Comparison of ENCODE assay signal across 8 cellular contexts in genomic region chr10:72364239-72364777, GRCh38. TPM values are rescaled to one million over a fixed set of nuclear protein-coding genes. Genes with fewer than 3 reads are reported as not detected.
A peak's percentile ranks its signal among the peaks of the same experiment; 100 is the strongest.
DNase-seq lines count a peak whose midpoint lies in the region; ATAC-seq and TF ChIP-seq lines count a peak whose summit lies in the region.

No MANE protein-coding gene starts in this region.

- H3K4me3 ChIP-seq in right atrium auricular region (no peak overlapping the region), retinal pigment epithelial cell (ENCODE audit: low read length) (no peak overlapping the region)

- peak; percentile 77 to 88 for DNase-seq in NCI-H187 (lab: John Stamatoyannopoulos, UW)
- peak; percentile 58 to 86 (median 78) for DNase-seq in T-helper 1 cell
- peak in 55 of 56 donors; percentile 12 to 84 (median 58) for DNase-seq in amygdala (lab: John Stamatoyannopoulos, UW)
- peak; percentile 92 for DNase-seq in right atrium auricular region (ENCODE audit: low spot score)
- DNase-seq in retinal pigment epithelial cell (ENCODE audit: low read depth) = peak; percentile 81

- ATAC-seq in HG02763 (IDR thresholded peaks at IDR 0.05; ENCODE audit: unreplicated experiment) (peak; percentile 75), GM21360 (IDR thresholded peaks at IDR 0.05; ENCODE audit: unreplicated experiment) (no peak)

- peaks cover 0 to 11% of the 10 kb centered on the region in 2 donors for H3K4me1 ChIP-seq in right atrium auricular region

- H3K36me3 ChIP-seq in right atrium auricular region = peaks cover 9% of the 10 kb centered on the region

- H3K27ac ChIP-seq in right atrium auricular region = peak overlapping the region in 1 of 2 donors; percentile 15

- peak; percentile 98 for TF ChIP-seq CTCF in GM12873 (IDR thresholded peaks at IDR 0.05; ENCODE audit: insufficient read depth, low read depth, low read length, missing control alignments)
- TF ChIP-seq CTCF in right atrium auricular region (IDR thresholded peaks at IDR 0.05) = peak; percentile 88 to 98
- peak; percentile 98 for TF ChIP-seq CTCF in retinal pigment epithelial cell (conservative IDR thresholded peaks at IDR 0.05; ENCODE audit: low read depth, low read length)

- no peaks in the 10 kb centered on the region for H3K9me3 ChIP-seq in right atrium auricular region

- H3K27me3 ChIP-seq in right atrium auricular region = no peaks in the 10 kb centered on the region

RNA-seq across cellular contexts. Expression of gene DNAJB12, which starts 9.6 kb away (rescaled TPM):
- total RNA-seq in right atrium auricular region = 10 to 100 TPM; 24.5 to 36.8 TPM
